In genomic region chr10:48543445-48543844, GRCh38 we compare ENCODE assay signal across 1 cellular context.
TF ChIP-seq lines count a peak whose summit lies in the region.

No MANE protein-coding gene starts in this region.

TF ChIP-seq in IMR-90, 13 proteins besides CTCF, POLR2A, EP300 and RAD21 (continued from another document):
- TF ChIP-seq, protein P1, sequence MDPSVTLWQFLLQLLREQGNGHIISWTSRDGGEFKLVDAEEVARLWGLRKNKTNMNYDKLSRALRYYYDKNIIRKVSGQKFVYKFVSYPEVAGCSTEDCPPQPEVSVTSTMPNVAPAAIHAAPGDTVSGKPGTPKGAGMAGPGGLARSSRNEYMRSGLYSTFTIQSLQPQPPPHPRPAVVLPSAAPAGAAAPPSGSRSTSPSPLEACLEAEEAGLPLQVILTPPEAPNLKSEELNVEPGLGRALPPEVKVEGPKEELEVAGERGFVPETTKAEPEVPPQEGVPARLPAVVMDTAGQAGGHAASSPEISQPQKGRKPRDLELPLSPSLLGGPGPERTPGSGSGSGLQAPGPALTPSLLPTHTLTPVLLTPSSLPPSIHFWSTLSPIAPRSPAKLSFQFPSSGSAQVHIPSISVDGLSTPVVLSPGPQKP (IDR thresholded peaks at IDR 0.05; ENCODE audit: borderline replicate concordance, low read depth, low read length): no peak
- TF ChIP-seq CHD1 (IDR thresholded peaks at IDR 0.05; ENCODE audit: low read depth, low read length) (no peak), BHLHE40 (IDR thresholded peaks at IDR 0.05; ENCODE audit: low read depth, low read length) (no peak), USF2 (IDR thresholded peaks at IDR 0.05; ENCODE audit: low read depth, low read length) (no peak), SMC3 (IDR thresholded peaks at IDR 0.05; ENCODE audit: low read depth, low read length) (no peak), CEBPB (IDR thresholded peaks at IDR 0.05; ENCODE audit: low read depth, low read length) (no peak), MAZ (IDR thresholded peaks at IDR 0.05; ENCODE audit: borderline replicate concordance, low read depth, low read length) (no peak), MAFK (IDR thresholded peaks at IDR 0.05; ENCODE audit: low read depth, low read length) (no peak), NFE2L2 (IDR thresholded peaks at IDR 0.05; ENCODE audit: low read depth, low read length) (no peak), RFX5 (IDR thresholded peaks at IDR 0.05; ENCODE audit: low read depth, low read length) (no peak)
